8 cellular contexts compared by ENCODE assay signal in genomic region chr2:177983183-177983788, GRCh38.
DNase-seq lines count a peak whose midpoint lies in the region; TF ChIP-seq lines count a peak whose summit lies in the region.

No MANE protein-coding gene starts in this region.

- H3K27ac Mint-ChIP-seq in HFFc6 = no peak overlapping the region
- no peak overlapping the region for H3K27ac Mint-ChIP-seq in neural progenitor cell

- H3K27ac ChIP-seq in A673 (ENCODE audit: low read depth, low read length, poor library complexity, severe bottlenecking) = no peak overlapping the region
- H3K27ac ChIP-seq in SK-N-MC = no peak overlapping the region
- H3K27ac ChIP-seq in neural progenitor cell = no peak overlapping the region
- no peak overlapping the region for H3K27ac ChIP-seq in suprapubic skin

- H3K36me3 ChIP-seq in A673 (ENCODE audit: insufficient read depth, low read length, poor library complexity, severe bottlenecking) (no peaks in the 10 kb centered on the region), SK-N-MC (ENCODE audit: insufficient read depth, low read length) (no peaks in the 10 kb centered on the region), neural progenitor cell (no peaks in the 10 kb centered on the region), suprapubic skin (no peaks in the 10 kb centered on the region)

- H3K27me3 ChIP-seq in A673 (replicated peaks; ENCODE audit: insufficient read depth, low read depth, low read length, poor library complexity) = no peaks in the 10 kb centered on the region
- H3K27me3 ChIP-seq in neural progenitor cell = no peaks in the 10 kb centered on the region
- H3K27me3 ChIP-seq in suprapubic skin = no peaks in the 10 kb centered on the region

- H3K4me1 ChIP-seq in A673 (ENCODE audit: insufficient read depth, low read length, poor library complexity, severe bottlenecking) = no peaks in the 10 kb centered on the region
- no peaks in the 10 kb centered on the region for H3K4me1 ChIP-seq in neural progenitor cell
- no peaks in the 10 kb centered on the region for H3K4me1 ChIP-seq in suprapubic skin

- H3K27me3 Mint-ChIP-seq in HFFc6 (ENCODE audit: insufficient read depth) = peaks cover 2% of the 10 kb centered on the region; the same call in 1 of the 2 replicates
- H3K27me3 Mint-ChIP-seq in neural progenitor cell (ENCODE audit: insufficient read depth, low read depth) = no peaks in the 10 kb centered on the region

- no peaks in the 10 kb centered on the region for H3K79me2 ChIP-seq in neural progenitor cell (ENCODE audit: low read depth)

- DNase-seq in A673 (ENCODE audit: low spot score) = peak; percentile 73
- peak; percentile 47 for DNase-seq in GM10266 (ENCODE audit: extremely low spot score)
- DNase-seq in HFFc6 = peak; percentile 58
- DNase-seq in NAMALWA (ENCODE audit: low spot score) = peak; percentile 69
- DNase-seq in SK-N-MC (ENCODE audit: low read depth, low spot score) = peak; percentile 44
- DNase-seq in epithelial cell of esophagus (ENCODE audit: low read depth) = peak; percentile 71
- DNase-seq in neural progenitor cell (ENCODE audit: low spot score) = peak; percentile 69
- DNase-seq in suprapubic skin (ENCODE audit: low spot score in 2 of 2) = no peak

- H3K9ac ChIP-seq in SK-N-MC (ENCODE audit: insufficient read length) = no peak overlapping the region
- no peak overlapping the region for H3K9ac ChIP-seq in neural progenitor cell

- POLR2A ChIA-PET in A673 (lab: Charles Lee; ENCODE audit: low non-redundant PET) = no interaction called here

- 6% methylated on average over 2 of the region's 2 CpGs for WGBS in suprapubic skin

- H3K4me2 ChIP-seq in neural progenitor cell = no peak overlapping the region

- no peaks in the 10 kb centered on the region for H3F3A ChIP-seq in neural progenitor cell (ENCODE audit: low read depth)

- H3K9me3 Mint-ChIP-seq in HFFc6 = no peaks in the 10 kb centered on the region
- no peaks in the 10 kb centered on the region for H3K9me3 Mint-ChIP-seq in neural progenitor cell

- peak; percentile 92 for TF ChIP-seq CTCF in A673 (conservative IDR thresholded peaks at IDR 0.05; ENCODE audit: low read depth, low read length)
- peak; percentile 85 for TF ChIP-seq CTCF in GM10266 (IDR thresholded peaks at IDR 0.05; ENCODE audit: control insufficient read depth, insufficient read depth, low read depth, missing control alignments)
- TF ChIP-seq CTCF in HFFc6 (IDR thresholded peaks at IDR 0.05) = peak; percentile 91
- peak; percentile 98 for TF ChIP-seq CTCF in epithelial cell of esophagus (IDR thresholded peaks at IDR 0.05; ENCODE audit: insufficient read depth, low read depth, low read length, missing control alignments)
- peak; percentile 96 for TF ChIP-seq CTCF in neural progenitor cell (IDR thresholded peaks at IDR 0.05)
- peak in 1 of 2 donors; percentile 63 for TF ChIP-seq CTCF in suprapubic skin (IDR thresholded peaks at IDR 0.05)

- no peak for TF ChIP-seq EP300 in suprapubic skin (IDR thresholded peaks at IDR 0.05)

- intact Hi-C loops in A673 (cut with micrococcal nuclease; ENCODE audit: unreplicated experiment) = no loop called here

- H3K36me3 Mint-ChIP-seq in HFFc6 (ENCODE audit: low read depth) (no peaks in the 10 kb centered on the region), neural progenitor cell (no peaks in the 10 kb centered on the region)

- BruUV-seq in A673 (replicated peaks; lab: Mats Ljungman, UMichigan) = no TSS peak

- H3K9me3 ChIP-seq in A673 (ENCODE audit: low read depth, low read length, poor library complexity, severe bottlenecking) (no peaks in the 10 kb centered on the region), SK-N-MC (ENCODE audit: low read depth, low read length) (no peaks in the 10 kb centered on the region), neural progenitor cell (ENCODE audit: low read depth) (no peaks in the 10 kb centered on the region), suprapubic skin (no peaks in the 10 kb centered on the region)

- H3K4me1 Mint-ChIP-seq in HFFc6 (ENCODE audit: low read depth) (peaks cover 20% of the 10 kb centered on the region), neural progenitor cell (no peaks in the 10 kb centered on the region)

- CTCF ChIA-PET in A673 (lab: Charles Lee) = interaction anchor here (0.6 to 0.7 kb wide), 3 partner anchors 35 to 149 kb away, joined by 3 read pairs; no protein-coding TSS in a partner anchor

- H4K20me1 ChIP-seq in neural progenitor cell (ENCODE audit: low read depth) = no peaks in the 10 kb centered on the region

- no peak overlapping the region for H3K4me3 Mint-ChIP-seq in HFFc6
- no peak overlapping the region for H3K4me3 Mint-ChIP-seq in neural progenitor cell

- H3K4me3 ChIP-seq in A673 (ENCODE audit: low read depth, low read length, poor library complexity, severe bottlenecking) (no peak overlapping the region), SK-N-MC (no peak overlapping the region), epithelial cell of esophagus (ENCODE audit: low read length) (no peak overlapping the region), neural progenitor cell (no peak overlapping the region), suprapubic skin (no peak overlapping the region)

- no peak for TF ChIP-seq POLR2A in suprapubic skin (IDR thresholded peaks at IDR 0.05)

- no peak overlapping the region for H2AFZ ChIP-seq in neural progenitor cell (replicated peaks)

Comparison
In these comparisons a context has a peak if more than half of its experiments do, and no peak if none do; other contexts are left out.
1. DNase-seq: peak in A673 (single experiment), GM10266 (single experiment), HFFc6 (single experiment), NAMALWA (single experiment), SK-N-MC (single experiment), epithelial cell of esophagus (single experiment) and neural progenitor cell (single experiment); none in suprapubic skin (0 of 2).